Comparison of ENCODE assay signal across 9 cellular contexts in genomic region chr9:19976226-19976625, GRCh38.
DNase-seq lines count a peak whose midpoint lies in the region; ATAC-seq and TF ChIP-seq lines count a peak whose summit lies in the region.
"Had no signal": no experiment of that assay in that cellular context is flagged by ENCODE, and none has a peak within 500 bp of the region (broad histone marks: within the 10 kb centered on the region; RNA-seq: fewer than 3 reads in every experiment).

No MANE protein-coding gene starts in this region.

- H3K4me1 ChIP-seq in tibial nerve (no peaks in the 10 kb centered on the region), esophagus squamous epithelium (no peaks in the 10 kb centered on the region)
- H3K4me1 ChIP-seq: heart left ventricle had no signal

- H3K27ac ChIP-seq in tibial nerve (no peak overlapping the region), esophagus squamous epithelium (no peak overlapping the region)
- H3K27ac ChIP-seq: heart left ventricle had no signal

- H3K4me3 ChIP-seq in NB4 (ENCODE audit: low read depth, low read length) (no peak overlapping the region), tibial nerve (no peak overlapping the region), esophagus squamous epithelium (no peak overlapping the region)
- H3K4me3 ChIP-seq: heart left ventricle had no signal

- intact Hi-C loops in esophagus squamous epithelium (cut with DNase I) = no loop called here

- peak; percentile 66 for ATAC-seq in GM21447 (IDR thresholded peaks at IDR 0.05; ENCODE audit: unreplicated experiment)
- ATAC-seq: heart left ventricle had no signal

- no peaks in the 10 kb centered on the region for H3K9me3 ChIP-seq in tibial nerve
- no peaks in the 10 kb centered on the region for H3K9me3 ChIP-seq in esophagus squamous epithelium
- H3K9me3 ChIP-seq: heart left ventricle had no signal

- H3K36me3 ChIP-seq in tibial nerve = no peaks in the 10 kb centered on the region
- no peaks in the 10 kb centered on the region for H3K36me3 ChIP-seq in esophagus squamous epithelium
- H3K36me3 ChIP-seq: heart left ventricle had no signal

- no peak for TF ChIP-seq CTCF in NB4 (IDR thresholded peaks at IDR 0.05; ENCODE audit: low read depth, low read length)
- no peak for TF ChIP-seq CTCF in tibial nerve (IDR thresholded peaks at IDR 0.05)
- TF ChIP-seq CTCF in esophagus squamous epithelium (IDR thresholded peaks at IDR 0.05) = no peak

- no peak for TF ChIP-seq POLR2A in NB4 (IDR thresholded peaks at IDR 0.05; ENCODE audit: extremely low read depth, insufficient read length)
- TF ChIP-seq POLR2A in tibial nerve (IDR thresholded peaks at IDR 0.05) = no peak
- TF ChIP-seq POLR2A in esophagus squamous epithelium (IDR thresholded peaks at IDR 0.05) = no peak

- DNase-seq in NB4 (ENCODE audit: low read depth) = peak; percentile 27
- peak; percentile 48 for DNase-seq in activated naive CD4-positive, alpha-beta T cell treated with anti-CD3 and anti-CD28 coated beads, Interleukin-2, amount 50 U/mL, for 16 hours
- peak in 2 of 3 experiments; percentile 10 to 12 for DNase-seq in stimulated activated CD4-positive, alpha-beta T cell treated with anti-CD3 and anti-CD28 coated beads, TNF-alpha, amount 100 ng/mL, for 4 hours (ENCODE audit: low read depth in 3 of 3)
- DNase-seq in tibial nerve (ENCODE audit: low spot score in 2 of 2) = no peak
- DNase-seq in NCI-H2029 treated with DMSO at 0.1 percent for 48 hours (lab: John Stamatoyannopoulos, UW) = no peak
- DNase-seq in esophagus squamous epithelium (lab: John Stamatoyannopoulos, UW) = no peak
- DNase-seq: heart left ventricle, T1000 had no signal

- TF ChIP-seq EP300 in tibial nerve (IDR thresholded peaks at IDR 0.05) = no peak

- H3K27me3 ChIP-seq in tibial nerve (no peaks in the 10 kb centered on the region), esophagus squamous epithelium (no peaks in the 10 kb centered on the region)
- H3K27me3 ChIP-seq: heart left ventricle had no signal

Comparison
In these comparisons a context has a peak if more than half of its experiments do, and no peak if none do; other contexts are left out.
1. DNase-seq: peak in NB4 (single experiment), activated naive CD4-positive, alpha-beta T cell treated with anti-CD3 and anti-CD28 coated beads, Interleukin-2, amount 50 U/mL, for 16 hours (single experiment) and stimulated activated CD4-positive, alpha-beta T cell treated with anti-CD3 and anti-CD28 coated beads, TNF-alpha, amount 100 ng/mL, for 4 hours (2 of 3); none in tibial nerve (0 of 2), NCI-H2029 treated with DMSO at 0.1 percent for 48 hours (single experiment) and esophagus squamous epithelium (single experiment).